8 cellular contexts compared by ENCODE assay signal in genomic region chr5:73201547-73202513, GRCh38. TPM values are rescaled to one million over a fixed set of nuclear protein-coding genes. Genes with fewer than 3 reads are reported as not detected.
A peak's percentile ranks its signal among the peaks of the same experiment; 100 is the strongest.
DNase-seq lines count a peak whose midpoint lies in the region; TF ChIP-seq lines count a peak whose summit lies in the region.

No MANE protein-coding gene starts in this region.

- DNase-seq in DMS 273 (lab: John Stamatoyannopoulos, UW; ENCODE audit: unreplicated experiment) (peak; percentile 85), HEK293T (ENCODE audit: extremely low spot score) (peak; percentile 92), NCI-H524 treated with DMSO at 0.1 percent for 48 hours (lab: John Stamatoyannopoulos, UW) (peak; percentile 28), lung microvascular endothelial cell (ENCODE audit: low read depth in 2 of 2) (peak; percentile 57 to 70), NCI-H1092 (lab: John Stamatoyannopoulos, UW) (no peak)
- DNase-seq in activated CD4-positive, alpha-beta T cell treated with anti-CD3 and anti-CD28 coated beads, Interleukin-2, amount 50 U/mL, for 48 hours: peak; percentile 79 to 84
- peak; percentile 45 for DNase-seq in effector CD4-positive, alpha-beta T cell
- DNase-seq in stimulated activated CD8-positive, alpha-beta memory T cell treated with anti-CD3 and anti-CD28 coated beads, Interleukin-15, amount 100 ng/mL, for 4 hours (ENCODE audit: low read depth in 2 of 2): peak; percentile 30 to 31

- CTCF ChIA-PET in HEK293T (lab: Yijun Ruan, JAX): interaction anchor here (0.6 to 2.9 kb wide), 8 partner anchors 12 to 1112 kb away, joined by 3 to 10 read pairs (median 3); no protein-coding TSS in a partner anchor

- POLR2A ChIA-PET in HEK293T (lab: Yijun Ruan, JAX): no interaction called here

TF ChIP-seq in HEK293T, 16 proteins besides CTCF, POLR2A, EP300 and RAD21:
- no peak for TF ChIP-seq ZNF384 (IDR thresholded peaks at IDR 0.05)
- TF ChIP-seq BHLHE40 (IDR thresholded peaks at IDR 0.05; ENCODE audit: borderline replicate concordance): no peak
- TF ChIP-seq HDGF (IDR thresholded peaks at IDR 0.05; ENCODE audit: borderline replicate concordance): no peak
- no peak for TF ChIP-seq LEF1 (IDR thresholded peaks at IDR 0.05; ENCODE audit: borderline replicate concordance)
- TF ChIP-seq FOXK2 (IDR thresholded peaks at IDR 0.05): no peak
- TF ChIP-seq, protein P1, sequence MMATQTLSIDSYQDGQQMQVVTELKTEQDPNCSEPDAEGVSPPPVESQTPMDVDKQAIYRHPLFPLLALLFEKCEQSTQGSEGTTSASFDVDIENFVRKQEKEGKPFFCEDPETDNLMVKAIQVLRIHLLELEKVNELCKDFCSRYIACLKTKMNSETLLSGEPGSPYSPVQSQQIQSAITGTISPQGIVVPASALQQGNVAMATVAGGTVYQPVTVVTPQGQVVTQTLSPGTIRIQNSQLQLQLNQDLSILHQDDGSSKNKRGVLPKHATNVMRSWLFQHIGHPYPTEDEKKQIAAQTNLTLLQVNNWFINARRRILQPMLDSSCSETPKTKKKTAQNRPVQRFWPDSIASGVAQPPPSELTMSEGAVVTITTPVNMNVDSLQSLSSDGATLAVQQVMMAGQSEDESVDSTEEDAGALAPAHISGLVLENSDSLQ (IDR thresholded peaks at IDR 0.05): peak; percentile 57
- no peak for TF ChIP-seq FOXM1 (IDR thresholded peaks at IDR 0.05; ENCODE audit: borderline replicate concordance)
- TF ChIP-seq NFRKB (IDR thresholded peaks at IDR 0.05): no peak
- TF ChIP-seq ELF4 (IDR thresholded peaks at IDR 0.05): no peak
- peak; percentile 80 for TF ChIP-seq L3MBTL2 (conservative IDR thresholded peaks at IDR 0.05)
- TF ChIP-seq SP1 (IDR thresholded peaks at IDR 0.05): no peak
- TF ChIP-seq CTBP1 (IDR thresholded peaks at IDR 0.05; ENCODE audit: borderline replicate concordance): no peak

RNA-seq across cellular contexts. Expression of gene TMEM174, which starts 28.8 kb away (rescaled TPM):
- not detected in 2 replicates for total RNA-seq in lung microvascular endothelial cell
